9 cellular contexts compared by ENCODE assay signal in genomic region chr1:27569088-27569459, GRCh38. TPM values are rescaled to one million over a fixed set of nuclear protein-coding genes. Genes with fewer than 3 reads are reported as not detected.
DNase-seq lines count a peak whose midpoint lies in the region; ATAC-seq and TF ChIP-seq lines count a peak whose summit lies in the region.
"Had no signal": no experiment of that assay in that cellular context is flagged by ENCODE, and none has a peak within 500 bp of the region (broad histone marks: within the 10 kb centered on the region; RNA-seq: fewer than 3 reads in every experiment).

No MANE protein-coding gene starts in this region.

- peak overlapping the region; percentile 90 to 97 (median 95) for H3K27ac Mint-ChIP-seq in nephron

- H3K27me3 Mint-ChIP-seq in nephron (ENCODE audit: low read depth): no peaks in the 10 kb centered on the region

- H3K27ac ChIP-seq in BLaER1 treated with 17β-estradiol and CSF1 and Interleukin-3, amounts not matched to agents 10 nM and 100 nM: peak overlapping the region in 2 of 11 experiments; percentile 17 to 55; a peak in 4 of 22 replicates
- H3K27ac ChIP-seq in OCI-LY7 (ENCODE audit: low read depth, low read length, poor library complexity, severe bottlenecking): no peak overlapping the region
- peak overlapping the region; percentile 67 for H3K27ac ChIP-seq in effector memory CD4-positive, alpha-beta T cell (ENCODE audit: insufficient read depth, low read length, poor library complexity, severe bottlenecking)

- H3K9me3 ChIP-seq in BLaER1 treated with 17β-estradiol and CSF1 and Interleukin-3, amounts not matched to agents 10 nM and 100 nM (replicated peaks in 1 of 11): no peaks in the 10 kb centered on the region
- no peaks in the 10 kb centered on the region for H3K9me3 ChIP-seq in OCI-LY7 (ENCODE audit: low read length)
- H3K9me3 ChIP-seq in effector memory CD4-positive, alpha-beta T cell (ENCODE audit: control insufficient read depth, low read length): no peaks in the 10 kb centered on the region
- H3K9me3 ChIP-seq: MG63 had no signal

- H3K4me3 Mint-ChIP-seq in nephron: peak overlapping the region; percentile 59 to 77 (median 76)

- no peak for DNase-seq in OCI-LY7 (ENCODE audit: low spot score)
- DNase-seq in effector memory CD4-positive, alpha-beta T cell: no peak
- no peak for DNase-seq in NCI-H510A treated with DMSO at 0.1 percent for 48 hours (lab: John Stamatoyannopoulos, UW)
- DNase-seq in NCI-H187 (lab: John Stamatoyannopoulos, UW): no peak
- DNase-seq in NOMO-1 treated with DMSO at 0.1 percent for 48 hours (lab: John Stamatoyannopoulos, UW; ENCODE audit: unreplicated experiment): no peak
- DNase-seq: MG63 had no signal

- POLR2A ChIA-PET in OCI-LY7 (lab: Charles Lee): no interaction called here

- peaks cover 97 to 100% (median 100%) of the 10 kb centered on the region in 11 experiments for H4K20me1 ChIP-seq in BLaER1 treated with 17β-estradiol and CSF1 and Interleukin-3, amounts not matched to agents 10 nM and 100 nM
- H4K20me1 ChIP-seq in OCI-LY7 (ENCODE audit: insufficient read depth, low read length): no peaks in the 10 kb centered on the region

- intact Hi-C loops in OCI-LY7 (cut with micrococcal nuclease; ENCODE audit: unreplicated experiment): no loop called here

- peaks cover 0 to 20% (median 0%) of the 10 kb centered on the region in 11 experiments; a peak in 7 of 22 replicates for H3K36me3 ChIP-seq in BLaER1 treated with 17β-estradiol and CSF1 and Interleukin-3, amounts not matched to agents 10 nM and 100 nM
- H3K36me3 ChIP-seq in OCI-LY7 (ENCODE audit: insufficient read depth, low read length): no peaks in the 10 kb centered on the region
- H3K36me3 ChIP-seq in effector memory CD4-positive, alpha-beta T cell (ENCODE audit: control insufficient read depth, insufficient read depth, low read length): no peaks in the 10 kb centered on the region

- TF ChIP-seq CTCF in OCI-LY7 (conservative IDR thresholded peaks at IDR 0.05; ENCODE audit: low read length) (no peak), nephron (IDR thresholded peaks at IDR 0.05; ENCODE audit: unreplicated experiment in 3 of 3) (no peak)

- H3K4me2 ChIP-seq in BLaER1 treated with 17β-estradiol and CSF1 and Interleukin-3, amounts not matched to agents 10 nM and 100 nM: peak overlapping the region; percentile 77 to 97 (median 87); a peak in 20 of 22 replicates
- H3K4me2 ChIP-seq in OCI-LY7 (ENCODE audit: low read length): peak overlapping the region; percentile 63

- no peaks in the 10 kb centered on the region for H3K27me3 ChIP-seq in BLaER1 treated with 17β-estradiol and CSF1 and Interleukin-3, amounts not matched to agents 10 nM and 100 nM
- no peaks in the 10 kb centered on the region for H3K27me3 ChIP-seq in effector memory CD4-positive, alpha-beta T cell (replicated peaks; ENCODE audit: control insufficient read depth, insufficient read depth, low read length, poor library complexity, severe bottlenecking)
- H3K27me3 ChIP-seq: MG63 had no signal

- no peak overlapping the region for H3K4me3 ChIP-seq in BLaER1 treated with 17β-estradiol and CSF1 and Interleukin-3, amounts not matched to agents 10 nM and 100 nM
- H3K4me3 ChIP-seq in OCI-LY7 (ENCODE audit: low read depth, low read length, poor library complexity, severe bottlenecking): no peak overlapping the region
- peak overlapping the region; percentile 46 for H3K4me3 ChIP-seq in effector memory CD4-positive, alpha-beta T cell (ENCODE audit: insufficient read depth, low read depth, low read length, poor library complexity, severe bottlenecking)
- H3K4me3 ChIP-seq: MG63 had no signal

- peak overlapping the region in 5 of 11 experiments; percentile 13 to 52 (median 41); a peak in 4 of 22 replicates for H3K9ac ChIP-seq in BLaER1 treated with 17β-estradiol and CSF1 and Interleukin-3, amounts not matched to agents 10 nM and 100 nM

- H3K9me3 Mint-ChIP-seq in nephron: no peaks in the 10 kb centered on the region

- BruUV-seq in OCI-LY7 (replicated peaks; lab: Mats Ljungman, UMichigan): no TSS peak

- CTCF ChIA-PET in OCI-LY7 (lab: Charles Lee; ENCODE audit: unreplicated experiment): interaction anchor here (1.2 to 1.4 kb wide), 3 partner anchors 12 to 35 kb away, joined by 3 to 5 read pairs (median 3); partner anchors contain the start of gene AHDC1

- no peaks in the 10 kb centered on the region for H3K36me3 Mint-ChIP-seq in nephron (ENCODE audit: low read depth)

- H3K4me1 Mint-ChIP-seq in nephron: peaks cover 92% of the 10 kb centered on the region

- H3K4me1 ChIP-seq in BLaER1 treated with 17β-estradiol and CSF1 and Interleukin-3, amounts not matched to agents 10 nM and 100 nM: peaks cover 97 to 100% (median 100%) of the 10 kb centered on the region in 10 experiments
- peaks cover 28% of the 10 kb centered on the region for H3K4me1 ChIP-seq in OCI-LY7 (ENCODE audit: insufficient read depth, low read length, poor library complexity, severe bottlenecking)
- peaks cover 15% of the 10 kb centered on the region for H3K4me1 ChIP-seq in effector memory CD4-positive, alpha-beta T cell (ENCODE audit: control insufficient read depth, insufficient read depth, low read length, poor library complexity, severe bottlenecking)

- no peak for ATAC-seq in GM21423 (IDR thresholded peaks at IDR 0.05; ENCODE audit: unreplicated experiment)

- H3K79me2 ChIP-seq in OCI-LY7 (ENCODE audit: insufficient read depth, low read depth, low read length): no peaks in the 10 kb centered on the region

- no peaks in the 10 kb centered on the region for H3K9me2 ChIP-seq in OCI-LY7 (ENCODE audit: insufficient read depth, low read length)

- no peak overlapping the region for H2AFZ ChIP-seq in OCI-LY7 (ENCODE audit: low read length)

RNA-seq across cellular contexts. Expression of gene AHDC1, which starts 34.9 kb away (rescaled TPM):
- 5.5 and 6.5 TPM in 2 replicates for total RNA-seq in OCI-LY7 (2014; rRNA removed; shearing (Covaris generic))
- 8.4 and 13.8 TPM in 2 replicates for total RNA-seq in OCI-LY7 (2022)
